In the genomic region with DNA sequence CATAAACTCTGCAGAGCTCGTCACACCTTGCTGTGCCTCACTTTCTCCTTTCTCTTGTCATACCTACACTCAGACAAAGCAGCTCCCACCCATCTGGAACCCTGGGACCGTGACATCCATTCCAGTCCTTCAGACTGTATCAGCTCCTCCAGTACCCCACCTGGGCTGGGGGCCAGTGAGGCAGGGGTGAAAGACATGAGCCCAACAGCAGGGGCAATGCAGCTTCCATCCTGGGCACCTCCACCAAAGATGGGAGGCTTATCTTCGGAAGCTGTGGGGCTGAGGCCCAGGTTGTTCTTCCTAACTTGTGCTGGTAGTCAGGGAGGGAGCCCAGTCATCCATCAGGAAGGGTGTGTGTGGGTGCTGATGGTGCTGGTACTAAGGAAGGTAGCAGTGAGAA, we compare ENCODE assay signal across 12 cellular contexts.
A peak's percentile ranks its signal among the peaks of the same experiment; 100 is the strongest.
DNase-seq lines count a peak whose midpoint lies in the region; ATAC-seq and TF ChIP-seq lines count a peak whose summit lies in the region.
"Had no signal": no experiment of that assay in that cellular context is flagged by ENCODE, and none has a peak within 500 bp of the region (broad histone marks: within the 10 kb centered on the region; RNA-seq: fewer than 3 reads in every experiment).

No MANE protein-coding gene starts in this region.

- H3K36me3 ChIP-seq in uterus = no peaks in the 10 kb centered on the region

- H3K27me3 ChIP-seq in uterus = no peaks in the 10 kb centered on the region
- H3K27me3 ChIP-seq: BE2C had no signal

- H3K4me3 Mint-ChIP-seq in chondrocyte (ENCODE audit: unreplicated experiment) = no peak overlapping the region
- H3K4me3 Mint-ChIP-seq: CD4-positive, alpha-beta memory T cell had no signal

- no peak overlapping the region for H3K4me3 ChIP-seq in uterus
- H3K4me3 ChIP-seq: A549, GM12878 had no signal

- intact Hi-C loops in uterus (cut with DNase I; ENCODE audit: low total_unique reads) = no loop called here

- no peak overlapping the region for H3K27ac Mint-ChIP-seq in chondrocyte (ENCODE audit: unreplicated experiment)

- H3K9me3 Mint-ChIP-seq in chondrocyte (ENCODE audit: low read depth) = peaks cover 15% of the 10 kb centered on the region

- no peak for ATAC-seq in HG02759 (IDR thresholded peaks at IDR 0.05; ENCODE audit: unreplicated experiment)
- ATAC-seq: A549, GM12878 had no signal

- H3K4me1 ChIP-seq in uterus = peaks cover 0 to 5% of the 10 kb centered on the region in 2 donors
- H3K4me1 ChIP-seq: A549 had no signal

- TF ChIP-seq CTCF in chondrocyte (IDR thresholded peaks at IDR 0.05) (no peak), uterus (IDR thresholded peaks at IDR 0.05) (no peak)

- peak overlapping the region; percentile 64 to 73 for H3K27ac ChIP-seq in uterus
- H3K27ac ChIP-seq: A549, C4-2B had no signal

- H3K4me1 Mint-ChIP-seq in chondrocyte (ENCODE audit: low read depth) = peaks cover 3% of the 10 kb centered on the region
- H3K4me1 Mint-ChIP-seq: CD4-positive, alpha-beta memory T cell had no signal

- peaks cover 0 to 16% of the 10 kb centered on the region in 2 donors for H3K9me3 ChIP-seq in uterus
- H3K9me3 ChIP-seq: BE2C had no signal

- no peaks in the 10 kb centered on the region for H3K27me3 Mint-ChIP-seq in chondrocyte (ENCODE audit: low read depth)
- H3K27me3 Mint-ChIP-seq: CD4-positive, alpha-beta memory T cell had no signal

- no peak for TF ChIP-seq POLR2A in uterus (IDR thresholded peaks at IDR 0.05)

- H3K36me3 Mint-ChIP-seq in chondrocyte (ENCODE audit: low read depth) = peaks cover 20% of the 10 kb centered on the region

- peak; percentile 72 for DNase-seq in chondrocyte (ENCODE audit: low spot score)
- peak; percentile 17 for DNase-seq in ecto neural progenitor cell (ENCODE audit: low spot score)
- DNase-seq in mesenteric fat pad (ENCODE audit: low spot score) = peak; percentile 37
- DNase-seq in uterus = no peak
- DNase-seq in NCI-H524 (lab: John Stamatoyannopoulos, UW) = no peak
- DNase-seq: BE2C; CD4-positive, alpha-beta memory T cell; DMS79 had no signal

Comparison
In these comparisons a context has a peak if more than half of its experiments do, and no peak if none do; other contexts are left out.
1. DNase-seq: peak in chondrocyte (single experiment), ecto neural progenitor cell (single experiment) and mesenteric fat pad (single experiment); none in uterus (0 of 2) and NCI-H524 (0 of 2).